Comparison of ENCODE assay signal across 23 cellular contexts in genomic region chr7:75555736-75556135, GRCh38.
"Had no signal": no experiment of that assay in that cellular context is flagged by ENCODE, and none has a peak within 500 bp of the region (broad histone marks: within the 10 kb centered on the region; RNA-seq: fewer than 3 reads in every experiment).

No MANE protein-coding gene starts in this region.

- H3K4me1 ChIP-seq: stomach, suprapubic skin, thyroid gland, tibial artery, tibial nerve, upper lobe of left lung, upper lobe of right lung, uterus, vagina had no signal

- H3K27ac ChIP-seq: stomach, suprapubic skin, thoracic aorta, thyroid gland, tibial artery, tibial nerve, upper lobe of left lung, upper lobe of right lung, uterus, vagina had no signal

- H3K9me3 ChIP-seq: stomach, suprapubic skin, thoracic aorta, thyroid gland, tibial artery, tibial nerve, upper lobe of left lung, upper lobe of right lung, uterus, vagina had no signal

- H3K36me3 ChIP-seq: uterus had no signal

- H3K4me3 ChIP-seq: stomach, suprapubic skin, thoracic aorta, thyroid gland, tibial artery, tibial nerve, upper lobe of left lung, upper lobe of right lung, uterus, vagina had no signal

- H3K27me3 ChIP-seq: stomach, suprapubic skin, thyroid gland, tibial artery, tibial nerve, upper lobe of left lung, upper lobe of right lung, uterus, vagina had no signal

- DNase-seq: stimulated activated CD4-positive, alpha-beta T cell treated with anti-CD3 and anti-CD28 coated beads, Interleukin-2, amount 100 ng/mL, for 24 hours; stimulated activated CD4-positive, alpha-beta T cell treated with anti-CD3 and anti-CD28 coated beads, Interleukin-2, amount 100 ng/mL, for 48 hours; stimulated activated CD4-positive, alpha-beta T cell treated with anti-CD3 and anti-CD28 coated beads, Interleukin-4, amount 100 ng/mL, for 1 hour; stimulated activated CD4-positive, alpha-beta T cell treated with anti-CD3 and anti-CD28 coated beads, Interleukin-4, amount 100 ng/mL, for 24 hours; stimulated activated CD4-positive, alpha-beta T cell treated with anti-CD3 and anti-CD28 coated beads, Interleukin-4, amount 100 ng/mL, for 4 hours; stimulated activated CD8-positive, alpha-beta memory T cell treated with anti-CD3 and anti-CD28 coated beads, Interleukin-4, amount 100 ng/mL, for 48 hours; stimulated activated naive B cell treated with anti-CD40 and anti-IgM and Interleukin-4, amounts not matched to agents 10 μg/mL and 1 μg/mL and 100 μg/mL, for 72 hours; stimulated activated naive CD4-positive, alpha-beta T cell; stimulated activated naive CD4-positive, alpha-beta T cell treated with Interleukin-2 at 50 U/mL for 16 hours; stimulated activated naive CD8-positive, alpha-beta T cell treated with anti-CD3 and anti-CD28 coated beads, Interleukin-15, amount 100 ng/mL, for 72 hours; stimulated activated naive CD8-positive, alpha-beta T cell treated with anti-CD3 and anti-CD28 coated beads, Interleukin-15, Interleukin-2, amounts not matched to agents 100 U/mL and 50 U/mL, for 24 hours; stomach; substantia nigra; thyroid gland; tibial artery; trophoblast cell; upper lobe of right lung; uterus had no signal
